Comparison of ENCODE assay signal across 27 cellular contexts in the genomic region with DNA sequence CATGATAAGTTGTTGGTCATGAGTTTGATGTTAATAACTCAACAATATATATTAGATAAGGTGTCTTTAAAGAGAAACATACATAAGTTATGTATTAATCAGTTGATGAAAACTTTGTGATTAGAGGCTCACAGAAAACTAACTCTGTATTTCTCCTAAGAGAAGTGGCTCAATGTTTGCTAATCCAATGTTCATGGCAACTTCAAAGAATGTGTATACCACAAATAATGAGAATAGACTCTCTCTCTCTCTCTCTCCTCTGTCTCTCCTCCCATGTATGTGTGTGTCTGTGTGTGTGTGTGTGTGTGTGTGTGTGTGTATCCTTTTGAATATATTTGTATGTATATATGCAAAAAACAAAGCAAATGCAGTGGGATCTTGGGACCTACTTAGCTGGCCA.
"Had no signal": no experiment of that assay in that cellular context is flagged by ENCODE, and none has a peak within 500 bp of the region (broad histone marks: within the 10 kb centered on the region; RNA-seq: fewer than 3 reads in every experiment).

No MANE protein-coding gene starts in this region.

- H3K9ac ChIP-seq: neural progenitor cell, parathyroid adenoma had no signal

- H3K9me3 ChIP-seq: ovary, psoas muscle, right lobe of liver, sigmoid colon, stomach, thoracic aorta, thyroid gland, tibial nerve, upper lobe of left lung, vagina had no signal

- H3K9me3 Mint-ChIP-seq: stimulated activated naive CD8-positive, alpha-beta T cell treated with anti-CD3 and anti-CD28 coated beads, Interleukin-15, Interleukin-2, amounts not matched to agents 100 ng/mL and 50 ng/mL, for 24 hours had no signal

- ATAC-seq: psoas muscle; right cardiac atrium; stimulated activated effector memory CD8-positive, alpha-beta T cell treated with anti-CD3 and anti-CD28 coated beads, Interleukin-12 subunit alpha, Interleukin-12 subunit beta, amount 100 ng/mL, for 72 hours; stimulated activated naive B cell treated with anti-CD40 and anti-IgM and Interleukin-4, amounts not matched to agents 10 μg/mL and 1 μg/mL and 100 μg/mL, for 72 hours had no signal

- H3K4me3 ChIP-seq: neural progenitor cell, ovary, psoas muscle, right lobe of liver, sigmoid colon, stomach, thoracic aorta, thyroid gland, tibial nerve, upper lobe of left lung, vagina had no signal

- H3K36me3 Mint-ChIP-seq: neural progenitor cell; stimulated activated effector memory CD8-positive, alpha-beta T cell treated with anti-CD3 and anti-CD28 coated beads, Interleukin-12 subunit alpha, Interleukin-12 subunit beta, amount 100 ng/mL, for 72 hours; stimulated activated naive B cell treated with anti-CD40 and anti-IgM and Interleukin-4, amounts not matched to agents 10 μg/mL and 1 μg/mL and 100 μg/mL, for 72 hours had no signal

- H3K27ac Mint-ChIP-seq: nephron; neural progenitor cell; progenitor cell of endocrine pancreas; stimulated activated effector memory CD8-positive, alpha-beta T cell treated with anti-CD3 and anti-CD28 coated beads, Interleukin-12 subunit alpha, Interleukin-12 subunit beta, amount 100 ng/mL, for 72 hours; stimulated activated naive B cell treated with anti-CD40 and anti-IgM and Interleukin-4, amounts not matched to agents 10 μg/mL and 1 μg/mL and 100 μg/mL, for 72 hours; stimulated activated naive CD8-positive, alpha-beta T cell treated with anti-CD3 and anti-CD28 coated beads, Interleukin-15, Interleukin-2, amounts not matched to agents 100 ng/mL and 50 ng/mL, for 24 hours had no signal

- H3K36me3 ChIP-seq: neural progenitor cell, ovary, right lobe of liver, sigmoid colon, stomach, thoracic aorta, thyroid gland, tibial nerve, upper lobe of left lung, vagina had no signal

- DNase-seq: occipital lobe; ovary; posterior cingulate gyrus; psoas muscle; right cardiac atrium; right lobe of liver; sigmoid colon; small intestine; stimulated activated CD4-positive, alpha-beta T cell treated with anti-CD3 and anti-CD28 coated beads, Interleukin-15, amount 100 ng/mL, for 24 hours; stimulated activated CD4-positive, alpha-beta T cell treated with anti-CD3 and anti-CD28 coated beads, Interleukin-2, amount 100 ng/mL, for 24 hours; stimulated activated CD4-positive, alpha-beta T cell treated with anti-CD3 and anti-CD28 coated beads, Interleukin-2, amount 100 ng/mL, for 48 hours; stimulated activated CD4-positive, alpha-beta T cell treated with anti-CD3 and anti-CD28 coated beads, Interleukin-4, amount 100 ng/mL, for 24 hours; stimulated activated naive B cell treated with anti-CD40 and anti-IgM and Interleukin-4, amounts not matched to agents 10 μg/mL and 1 μg/mL and 100 μg/mL, for 72 hours; stimulated activated naive CD4-positive, alpha-beta T cell treated with Interleukin-2 at 50 U/mL for 16 hours; stomach; thyroid gland; trophoblast cell; upper lobe of left lung had no signal

- H3K27me3 Mint-ChIP-seq: progenitor cell of endocrine pancreas; stimulated activated naive B cell treated with anti-CD40 and anti-IgM and Interleukin-4, amounts not matched to agents 10 μg/mL and 1 μg/mL and 100 μg/mL, for 72 hours; stimulated activated naive CD8-positive, alpha-beta T cell treated with anti-CD3 and anti-CD28 coated beads, Interleukin-15, Interleukin-2, amounts not matched to agents 100 ng/mL and 50 ng/mL, for 24 hours had no signal

- H3K27me3 ChIP-seq: neural progenitor cell, ovary, right lobe of liver, sigmoid colon, stomach, thyroid gland, tibial nerve, upper lobe of left lung, vagina had no signal

- H3K4me1 ChIP-seq: neural progenitor cell, parathyroid adenoma, psoas muscle, right lobe of liver, sigmoid colon, stomach, thyroid gland, tibial nerve, upper lobe of left lung, vagina had no signal

- H3K4me3 Mint-ChIP-seq: nephron; neural progenitor cell; stimulated activated effector memory CD8-positive, alpha-beta T cell treated with anti-CD3 and anti-CD28 coated beads, Interleukin-12 subunit alpha, Interleukin-12 subunit beta, amount 100 ng/mL, for 72 hours; stimulated activated naive B cell treated with anti-CD40 and anti-IgM and Interleukin-4, amounts not matched to agents 10 μg/mL and 1 μg/mL and 100 μg/mL, for 72 hours; stimulated activated naive CD8-positive, alpha-beta T cell treated with anti-CD3 and anti-CD28 coated beads, Interleukin-15, Interleukin-2, amounts not matched to agents 100 ng/mL and 50 ng/mL, for 24 hours had no signal

- H3K4me1 Mint-ChIP-seq: nephron; neural progenitor cell; stimulated activated effector memory CD8-positive, alpha-beta T cell treated with anti-CD3 and anti-CD28 coated beads, Interleukin-12 subunit alpha, Interleukin-12 subunit beta, amount 100 ng/mL, for 72 hours had no signal
